9 cellular contexts compared by ENCODE assay signal in the genomic region with DNA sequence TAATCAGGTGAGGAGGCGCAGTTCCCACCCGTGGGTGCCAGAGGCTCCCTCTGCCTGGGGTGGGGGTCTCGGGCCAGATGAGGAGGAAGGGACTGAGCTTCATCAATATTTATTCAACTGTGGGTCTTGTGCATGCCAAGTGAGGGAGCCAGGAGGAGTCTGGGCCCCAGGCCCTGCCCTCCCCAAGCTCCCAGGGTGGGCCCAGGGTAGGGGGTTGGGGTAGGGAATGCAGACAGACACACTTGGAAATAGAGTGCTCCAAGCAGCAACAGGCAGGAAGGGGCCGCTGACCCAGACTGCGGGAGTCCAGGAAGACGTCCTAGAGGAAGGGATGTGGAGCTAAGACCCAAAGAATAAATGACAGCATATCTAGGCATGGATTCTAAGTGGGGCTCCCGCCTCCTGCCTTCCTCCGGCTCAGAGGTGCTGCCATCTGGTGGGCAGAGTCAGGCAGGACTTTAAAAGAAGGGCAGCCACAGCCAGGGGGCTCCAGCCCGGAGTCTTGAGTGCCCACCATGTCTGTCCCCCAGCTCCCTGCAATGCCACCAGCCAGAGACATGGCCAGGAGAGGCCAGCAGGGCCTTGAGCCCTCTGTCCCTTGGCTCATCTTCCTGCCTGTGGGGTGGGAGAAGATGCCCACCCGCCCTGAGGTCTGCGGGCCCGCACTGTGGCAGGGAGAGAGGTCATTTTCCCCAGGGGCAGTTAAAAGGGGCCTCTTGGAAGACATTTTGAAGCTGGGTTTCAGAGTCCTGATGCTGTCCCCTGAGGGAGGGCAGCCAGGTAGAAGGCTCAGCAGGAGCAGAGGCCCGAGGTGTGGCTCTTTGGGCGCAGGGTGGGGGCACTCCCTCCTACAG.
DNase-seq lines count a peak whose midpoint lies in the region; ATAC-seq and TF ChIP-seq lines count a peak whose summit lies in the region.
"Had no signal": no experiment of that assay in that cellular context is flagged by ENCODE, and none has a peak within 500 bp of the region (broad histone marks: within the 10 kb centered on the region; RNA-seq: fewer than 3 reads in every experiment).

No MANE protein-coding gene starts in this region.

- H3F3A ChIP-seq in smooth muscle cell (ENCODE audit: low read depth) = no peaks in the 10 kb centered on the region

- TF ChIP-seq CTCF in left ventricle myocardium inferior (IDR thresholded peaks at IDR 0.05; ENCODE audit: borderline replicate concordance) (peak; percentile 84), smooth muscle cell (IDR thresholded peaks at IDR 0.05; ENCODE audit: borderline replicate concordance, insufficient read depth, poor library complexity, severe bottlenecking) (peak; percentile 79)

- H3K4me1 ChIP-seq in adipocyte (ENCODE audit: control insufficient read depth, insufficient read depth, low read length) (no peaks in the 10 kb centered on the region), left ventricle myocardium inferior (no peaks in the 10 kb centered on the region), smooth muscle cell (ENCODE audit: low read depth) (no peaks in the 10 kb centered on the region)
- H3K4me1 ChIP-seq: SJSA1 had no signal

- H3K27ac ChIP-seq in left ventricle myocardium inferior (replicated peaks) = no peak overlapping the region
- H3K27ac ChIP-seq in smooth muscle cell (ENCODE audit: low read depth) = no peak overlapping the region
- H3K27ac ChIP-seq: SJSA1 had no signal

- H3K36me3 ChIP-seq in adipocyte (ENCODE audit: control insufficient read depth, insufficient read depth, low read length, severe bottlenecking) (no peaks in the 10 kb centered on the region), left ventricle myocardium inferior (no peaks in the 10 kb centered on the region), smooth muscle cell (ENCODE audit: low read depth) (no peaks in the 10 kb centered on the region)
- H3K36me3 ChIP-seq: SJSA1 had no signal

- no peak overlapping the region for H3K9ac ChIP-seq in adipocyte (ENCODE audit: low read length)
- no peak overlapping the region for H3K9ac ChIP-seq in smooth muscle cell (ENCODE audit: low read depth)

- intact Hi-C loops in left ventricle myocardium inferior (cut with micrococcal nuclease) = no loop called here

- no peak for ATAC-seq in GM21528 (IDR thresholded peaks at IDR 0.05; ENCODE audit: low FRiP score, unreplicated experiment)

- WGBS in smooth muscle cell (ENCODE audit: low lambda C conversion rate) = 65% methylated on average over 14 of the region's 14 CpGs

- H4K20me1 ChIP-seq in smooth muscle cell (ENCODE audit: low read depth) = no peaks in the 10 kb centered on the region

- peaks cover 32% of the 10 kb centered on the region for H3K27me3 ChIP-seq in adipocyte (replicated peaks; ENCODE audit: control insufficient read depth, insufficient read depth, low read length)
- peaks cover 14% of the 10 kb centered on the region for H3K27me3 ChIP-seq in left ventricle myocardium inferior (ENCODE audit: low read depth)
- H3K27me3 ChIP-seq in smooth muscle cell (ENCODE audit: low read depth) = no peaks in the 10 kb centered on the region
- H3K27me3 ChIP-seq: SJSA1 had no signal

- peaks cover 3% of the 10 kb centered on the region for H3K9me3 ChIP-seq in adipocyte (ENCODE audit: control insufficient read depth, low read length)
- H3K9me3 ChIP-seq in left ventricle myocardium inferior (replicated peaks) = peaks cover 8% of the 10 kb centered on the region
- no peaks in the 10 kb centered on the region for H3K9me3 ChIP-seq in smooth muscle cell (replicated peaks; ENCODE audit: low read depth)

- no peaks in the 10 kb centered on the region for H3K79me2 ChIP-seq in smooth muscle cell (ENCODE audit: low read depth)

- no peak overlapping the region for H2AFZ ChIP-seq in smooth muscle cell (ENCODE audit: low read depth)

- peak; percentile 9 for DNase-seq in CMK (ENCODE audit: low read depth)
- peak; percentile 45 for DNase-seq in HK-2 (ENCODE audit: unreplicated experiment)
- DNase-seq in RPMI8226 = peak; percentile 69
- peak; percentile 79 for DNase-seq in adipocyte (ENCODE audit: low read depth)
- DNase-seq in left ventricle myocardium inferior = peak; percentile 28
- peak; percentile 8 for DNase-seq in smooth muscle cell (lab: John Stamatoyannopoulos, UW; ENCODE audit: unreplicated experiment)
- no peak for DNase-seq in OCI-M2 (lab: John Stamatoyannopoulos, UW; ENCODE audit: unreplicated experiment)

- H3K4me2 ChIP-seq in smooth muscle cell = no peak overlapping the region

- H3K4me3 ChIP-seq in adipocyte (ENCODE audit: low read length) (no peak overlapping the region), left ventricle myocardium inferior (no peak overlapping the region), smooth muscle cell (no peak overlapping the region)
- H3K4me3 ChIP-seq: SJSA1 had no signal
